In genomic region chr2:85470850-85471800, GRCh38 we compare ENCODE assay signal across 12 cellular contexts. TPM values are rescaled to one million over a fixed set of nuclear protein-coding genes. Genes with fewer than 3 reads are reported as not detected.
DNase-seq lines count a peak whose midpoint lies in the region; ATAC-seq, FAIRE-seq and TF ChIP-seq lines count a peak whose summit lies in the region.
"Had no signal": no experiment of that assay in that cellular context is flagged by ENCODE, and none has a peak within 500 bp of the region (broad histone marks: within the 10 kb centered on the region; RNA-seq: fewer than 3 reads in every experiment).

No MANE protein-coding gene starts in this region.

- H3K4me3 Mint-ChIP-seq in naive thymus-derived CD8-positive, alpha-beta T cell: peak overlapping the region in 3 of 10 donors; percentile 24 to 43 (median 30)
- no peak overlapping the region for H3K4me3 Mint-ChIP-seq in CD4-positive, alpha-beta T cell
- no peak overlapping the region for H3K4me3 Mint-ChIP-seq in activated T-helper 2 cell treated with anti-CD3 and anti-CD28 coated beads, Interferon-gamma antibody, Interleukin-2, Interleukin-4, amounts not matched to agents 10 μg/mL and 5 μg/mL and 100 μg/mL, durations not matched to agents 14 hours and 24 hours and 36 hours (ENCODE audit: low read depth)
- H3K4me3 Mint-ChIP-seq: CD8-positive, alpha-beta memory T cell had no signal

- H3K9ac ChIP-seq in endothelial cell of umbilical vein (replicated peaks; ENCODE audit: extremely low read depth, insufficient read depth, low read length): no peak overlapping the region

- POLR2A ChIA-PET in endothelial cell of umbilical vein (lab: Charles Lee): interaction anchor here (0.7 kb wide), 1 partner anchor 68 kb away, joined by 4 read pairs; the partner anchor contains the start of gene MAT2A
- POLR2A ChIA-PET in naive thymus-derived CD8-positive, alpha-beta T cell (lab: Charles Lee): interaction anchor here (0.6 kb wide), 1 partner anchor 73 kb away, joined by 3 read pairs; no protein-coding TSS in a partner anchor
- POLR2A ChIA-PET in CD4-positive, alpha-beta T cell (lab: Charles Lee): no interaction called here

- peak; percentile 49 for FAIRE-seq in endothelial cell of umbilical vein (lab: Jason Lieb, UNC)
- FAIRE-seq: endometrium had no signal

- no peaks in the 10 kb centered on the region for H3K9me3 ChIP-seq in endothelial cell of umbilical vein (replicated peaks; ENCODE audit: control insufficient read depth, insufficient read depth, low read length)
- H3K9me3 ChIP-seq in CD4-positive, alpha-beta T cell (ENCODE audit: control insufficient read depth, low read length): no peaks in the 10 kb centered on the region

- no peak overlapping the region for H3K4me3 ChIP-seq in endothelial cell of umbilical vein (replicated peaks in 1 of 3; ENCODE audit: insufficient read depth in 1 of 3, low read depth in 1 of 3, low read length in 3 of 3)

- TF ChIP-seq POLR2A in endothelial cell of umbilical vein (IDR thresholded peaks at IDR 0.05; ENCODE audit: low read depth, low read length): no peak

- H3K27ac Mint-ChIP-seq in naive thymus-derived CD8-positive, alpha-beta T cell: peak overlapping the region in 1 of 10 donors; percentile 32
- H3K27ac Mint-ChIP-seq in CD4-positive, alpha-beta T cell: no peak overlapping the region
- no peak overlapping the region for H3K27ac Mint-ChIP-seq in activated T-helper 2 cell treated with anti-CD3 and anti-CD28 coated beads, Interferon-gamma antibody, Interleukin-2, Interleukin-4, amounts not matched to agents 10 μg/mL and 5 μg/mL and 100 μg/mL, durations not matched to agents 14 hours and 24 hours and 36 hours

- H3K27me3 Mint-ChIP-seq in naive thymus-derived CD8-positive, alpha-beta T cell: peaks cover 0 to 1% (median 0%) of the 10 kb centered on the region in 5 donors
- no peaks in the 10 kb centered on the region for H3K27me3 Mint-ChIP-seq in CD4-positive, alpha-beta T cell
- H3K27me3 Mint-ChIP-seq in activated T-helper 2 cell treated with anti-CD3 and anti-CD28 coated beads, Interferon-gamma antibody, Interleukin-2, Interleukin-4, amounts not matched to agents 10 μg/mL and 5 μg/mL and 100 μg/mL, durations not matched to agents 14 hours and 24 hours and 36 hours (ENCODE audit: low read depth): no peaks in the 10 kb centered on the region

- H3K79me2 ChIP-seq in endothelial cell of umbilical vein (ENCODE audit: control insufficient read depth, insufficient read depth, low read length): no peaks in the 10 kb centered on the region

- dilution Hi-C loops in endothelial cell of umbilical vein (cut with MboI; ENCODE audit: extremely low pct_ligation_motif_present, low sequenced_read_pairs): no loop called here

- intact Hi-C loops in endothelial cell of umbilical vein (cut with micrococcal nuclease): no loop called here
- intact Hi-C loops in CD4-positive, alpha-beta T cell (cut with DNase I, micrococcal nuclease): no loop called here
- intact Hi-C loops in activated T-helper 2 cell treated with anti-CD3 and anti-CD28 coated beads, Interferon-gamma antibody, Interleukin-2, Interleukin-4, amounts not matched to agents 10 μg/mL and 5 μg/mL and 100 μg/mL, durations not matched to agents 14 hours and 24 hours and 36 hours (cut with micrococcal nuclease): no loop called here

- no peak overlapping the region for H2AFZ ChIP-seq in endothelial cell of umbilical vein (ENCODE audit: low read depth, low read length)

- BruUV-seq in endothelial cell of umbilical vein (replicated peaks; lab: Mats Ljungman, UMichigan): no TSS peak

- H3K36me3 Mint-ChIP-seq in naive thymus-derived CD8-positive, alpha-beta T cell: no peaks in the 10 kb centered on the region
- no peaks in the 10 kb centered on the region for H3K36me3 Mint-ChIP-seq in CD4-positive, alpha-beta T cell (ENCODE audit: low read depth)
- H3K36me3 Mint-ChIP-seq in activated T-helper 2 cell treated with anti-CD3 and anti-CD28 coated beads, Interferon-gamma antibody, Interleukin-2, Interleukin-4, amounts not matched to agents 10 μg/mL and 5 μg/mL and 100 μg/mL, durations not matched to agents 14 hours and 24 hours and 36 hours (ENCODE audit: low read depth): no peaks in the 10 kb centered on the region
- H3K36me3 Mint-ChIP-seq: CD8-positive, alpha-beta memory T cell had no signal

- no peaks in the 10 kb centered on the region for H3K9me1 ChIP-seq in endothelial cell of umbilical vein (replicated peaks; ENCODE audit: control insufficient read depth, extremely low read depth, insufficient read depth, low read length)

- no peaks in the 10 kb centered on the region for H4K20me1 ChIP-seq in endothelial cell of umbilical vein (replicated peaks; ENCODE audit: control insufficient read depth, extremely low read depth, insufficient read depth, low read length)

- H3K27ac ChIP-seq in endothelial cell of umbilical vein (ENCODE audit: insufficient read depth, low read depth, low read length): no peak overlapping the region
- no peak overlapping the region for H3K27ac ChIP-seq in CD4-positive, alpha-beta T cell (ENCODE audit: low read depth, low read length)
- H3K27ac ChIP-seq: HL-60 had no signal

- H3K4me1 ChIP-seq in endothelial cell of umbilical vein (ENCODE audit: control insufficient read depth, extremely low read depth, insufficient read depth, low read length): no peaks in the 10 kb centered on the region

- DNase-seq in CD1c-positive myeloid dendritic cell (ENCODE audit: extremely low spot score) (peak; percentile 8), NCI-H1105 treated with DMSO at 0.1 percent for 48 hours (lab: John Stamatoyannopoulos, UW) (peak; percentile 26), endothelial cell of umbilical vein (ENCODE audit: low read depth, low spot score) (peak; percentile 22), globus pallidus (ENCODE audit: low spot score) (no peak)
- DNase-seq in naive thymus-derived CD8-positive, alpha-beta T cell: peak in 7 of 10 donors; percentile 3 to 66 (median 24)
- DNase-seq in CD4-positive, alpha-beta T cell: no peak
- no peak for DNase-seq in activated T-helper 2 cell treated with anti-CD3 and anti-CD28 coated beads, Interferon-gamma antibody, Interleukin-2, Interleukin-4, amounts not matched to agents 10 μg/mL and 5 μg/mL and 100 μg/mL, durations not matched to agents 14 hours and 24 hours and 36 hours (ENCODE audit: low spot score)
- DNase-seq: left cardiac atrium had no signal

- H3K9me3 Mint-ChIP-seq in naive thymus-derived CD8-positive, alpha-beta T cell: no peaks in the 10 kb centered on the region
- H3K9me3 Mint-ChIP-seq in CD4-positive, alpha-beta T cell: no peaks in the 10 kb centered on the region
- no peaks in the 10 kb centered on the region for H3K9me3 Mint-ChIP-seq in activated T-helper 2 cell treated with anti-CD3 and anti-CD28 coated beads, Interferon-gamma antibody, Interleukin-2, Interleukin-4, amounts not matched to agents 10 μg/mL and 5 μg/mL and 100 μg/mL, durations not matched to agents 14 hours and 24 hours and 36 hours
- H3K9me3 Mint-ChIP-seq: CD8-positive, alpha-beta memory T cell had no signal

- no peak overlapping the region for H3K4me2 ChIP-seq in endothelial cell of umbilical vein (ENCODE audit: insufficient read depth, low read length)

- H3K4me1 Mint-ChIP-seq in naive thymus-derived CD8-positive, alpha-beta T cell: peaks cover 0 to 8% (median 6%) of the 10 kb centered on the region in 4 donors
- H3K4me1 Mint-ChIP-seq in CD4-positive, alpha-beta T cell (ENCODE audit: low read depth): no peaks in the 10 kb centered on the region
- no peaks in the 10 kb centered on the region for H3K4me1 Mint-ChIP-seq in activated T-helper 2 cell treated with anti-CD3 and anti-CD28 coated beads, Interferon-gamma antibody, Interleukin-2, Interleukin-4, amounts not matched to agents 10 μg/mL and 5 μg/mL and 100 μg/mL, durations not matched to agents 14 hours and 24 hours and 36 hours (ENCODE audit: low read depth)

- H3K27me3 ChIP-seq in endothelial cell of umbilical vein (ENCODE audit: control insufficient read depth in 2 of 2, insufficient read depth in 2 of 2, low read length in 2 of 2): no peaks in the 10 kb centered on the region
- H3K27me3 ChIP-seq in CD4-positive, alpha-beta T cell (ENCODE audit: control insufficient read depth, insufficient read depth, low read length): no peaks in the 10 kb centered on the region

- CTCF ChIA-PET in endothelial cell of umbilical vein (lab: Charles Lee): interaction anchor here (1.0 to 1.2 kb wide), 3 partner anchors 17 to 51 kb away, joined by 3 read pairs; no protein-coding TSS in a partner anchor
- CTCF ChIA-PET in CD4-positive, alpha-beta T cell (lab: Charles Lee): no interaction called here

- ATAC-seq in naive thymus-derived CD8-positive, alpha-beta T cell: peak; percentile 77 to 79
- no peak for ATAC-seq in HG03439 (IDR thresholded peaks at IDR 0.05; ENCODE audit: unreplicated experiment)
- no peak for ATAC-seq in CD4-positive, alpha-beta T cell (ENCODE audit: poor library complexity)

- no peak for TF ChIP-seq CTCF in endothelial cell of umbilical vein (IDR thresholded peaks at IDR 0.05; ENCODE audit: extremely low read depth in 1 of 2, insufficient read depth in 1 of 2, low read depth in 1 of 2, low read length in 2 of 2)
- TF ChIP-seq CTCF in CD4-positive, alpha-beta T cell (IDR thresholded peaks at IDR 0.05): no peak

- no peaks in the 10 kb centered on the region for H3K36me3 ChIP-seq in endothelial cell of umbilical vein (ENCODE audit: control insufficient read depth in 2 of 2, extremely low read depth in 1 of 2, insufficient read depth in 2 of 2, low read length in 2 of 2)

TF ChIP-seq in endothelial cell of umbilical vein, 7 proteins besides CTCF, POLR2A, EP300 and RAD21:
- TF ChIP-seq GATA2 (IDR thresholded peaks at IDR 0.05; ENCODE audit: insufficient read depth, insufficient read length, low read depth, low read length) (no peak), JUN (IDR thresholded peaks at IDR 0.05; ENCODE audit: borderline replicate concordance, insufficient read depth, insufficient read length, low read depth) (peak; percentile 7)
TF ChIP-seq in endothelial cell of umbilical vein: peak in this region for 1.

RNA-seq across cellular contexts. Expression of gene SH2D6, which starts 52.6 kb away (rescaled TPM):
- 0.39 and 0.53 TPM in 2 replicates for total RNA-seq in endothelial cell of umbilical vein
- polyA plus RNA-seq in endothelial cell of umbilical vein: not detected in 2 replicates
- not detected in 2 replicates for polyA plus RNA-seq in endothelial cell of umbilical vein (2011; cell fraction: cytosol; rRNA removed)
- polyA plus RNA-seq in endothelial cell of umbilical vein (2011; cell fraction: nucleus; rRNA removed): 0.50 TPM in 1 of 2 replicates, not detected in the other
- not detected in 2 replicates for polyA plus RNA-seq in endothelial cell of umbilical vein (2012)
- not detected in 2 replicates for polyA minus RNA-seq in endothelial cell of umbilical vein
- polyA minus RNA-seq in endothelial cell of umbilical vein (2011; cell fraction: cytosol; rRNA and poly(A)+ RNA removed): 2.2 TPM
- polyA minus RNA-seq in endothelial cell of umbilical vein (2011; cell fraction: nucleus; rRNA and poly(A)+ RNA removed): 0.38 TPM in 1 of 2 replicates, not detected in the other
- 1 to 10 TPM; 1.3 to 2.2 TPM for total RNA-seq in naive thymus-derived CD8-positive, alpha-beta T cell
- polyA plus RNA-seq in naive thymus-derived CD8-positive, alpha-beta T cell: not detected
- total RNA-seq in CD4-positive, alpha-beta T cell: under 1 TPM in 1 of 2 experiments, not detected in 1; 0.30 TPM
- total RNA-seq in activated T-helper 2 cell treated with anti-CD3 and anti-CD28 coated beads, Interferon-gamma antibody, Interleukin-2, Interleukin-4, amounts not matched to agents 10 μg/mL and 5 μg/mL and 100 μg/mL, durations not matched to agents 14 hours and 24 hours and 36 hours: 0.48 and 1.3 TPM in 2 replicates
- polyA plus RNA-seq: CD8-positive, alpha-beta memory T cell had no signal

Comparison
In these comparisons a context has a peak if more than half of its experiments do, and no peak if none do; other contexts are left out.
1. DNase-seq: peak in CD1c-positive myeloid dendritic cell (single experiment), NCI-H1105 treated with DMSO at 0.1 percent for 48 hours (single experiment), endothelial cell of umbilical vein (single experiment) and naive thymus-derived CD8-positive, alpha-beta T cell (7 of 10); none in globus pallidus (single experiment), CD4-positive, alpha-beta T cell (0 of 10) and activated T-helper 2 cell treated with anti-CD3 and anti-CD28 coated beads, Interferon-gamma antibody, Interleukin-2, Interleukin-4, amounts not matched to agents 10 μg/mL and 5 μg/mL and 100 μg/mL, durations not matched to agents 14 hours and 24 hours and 36 hours (single experiment).
2. ATAC-seq: peak in naive thymus-derived CD8-positive, alpha-beta T cell (2 of 2); none in HG03439 (single experiment) and CD4-positive, alpha-beta T cell (single experiment).